In genomic region chr2:62705007-62705829, GRCh38 we compare ENCODE assay signal across 8 cellular contexts. TPM values are rescaled to one million over a fixed set of nuclear protein-coding genes. Genes with fewer than 3 reads are reported as not detected.
DNase-seq lines count a peak whose midpoint lies in the region; ATAC-seq, FAIRE-seq and TF ChIP-seq lines count a peak whose summit lies in the region.

Gene EHBP1, plus strand, starts transcription at chr2:62705713. Its CDS starts 1,479 bp downstream, at chr2:62707192.

- H3K36me3 ChIP-seq in NT2/D1 (ENCODE audit: insufficient read depth, insufficient read length, low read length) (peaks cover 23% of the 10 kb centered on the region), H1 (ENCODE audit: control insufficient read depth in 2 of 4, insufficient read depth in 4 of 4, low read length in 3 of 4) (peaks cover 0 to 15% (median 2%) of the 10 kb centered on the region in 4 experiments; a peak in 2 of 8 replicates)

- H4K20me1 ChIP-seq in H1 (replicated peaks in 1 of 2; ENCODE audit: control insufficient read depth in 1 of 2, insufficient read depth in 2 of 2, low read length in 2 of 2) = no peaks in the 10 kb centered on the region

- H3K4me1 ChIP-seq in NT2/D1 (ENCODE audit: insufficient read depth, insufficient read length) (no peaks in the 10 kb centered on the region), H1 (replicated peaks in 1 of 4; ENCODE audit: control insufficient read depth in 3 of 4, insufficient read depth in 4 of 4, low read length in 3 of 4) (peaks cover 4 to 12% (median 7%) of the 10 kb centered on the region in 4 experiments; a peak in 6 of 7 replicates)

- H2BK15ac ChIP-seq in H1 (ENCODE audit: low read length) = no peak within 1 kb of the TSS

- peaks cover 5% of the 10 kb centered on the region for H3K27me3 Mint-ChIP-seq in activated CD8-positive, alpha-beta memory T cell treated with anti-CD3 and anti-CD28 coated beads, Interleukin-2, amount 10 ng/mL, durations not matched to agents 7 days and 5 days
- no peaks in the 10 kb centered on the region for H3K27me3 Mint-ChIP-seq in memory B cell

- CTCF ChIA-PET in activated CD8-positive, alpha-beta memory T cell treated with anti-CD3 and anti-CD28 coated beads, Interleukin-2, amount 10 ng/mL, durations not matched to agents 7 days and 5 days (lab: Charles Lee) = interaction anchor here (1.5 kb wide), 1 partner anchor 248 kb away, joined by 3 read pairs; no protein-coding TSS in a partner anchor
- CTCF ChIA-PET in H1 (lab: Charles Lee; ENCODE audit: partially characterized antibody) = interaction anchor here (0.6 to 1.8 kb wide), 5 partner anchors 22 to 976 kb away, joined by 3 to 10 read pairs (median 3); no protein-coding TSS in a partner anchor

- no peak for TF ChIP-seq CTCF in H1 (IDR thresholded peaks at IDR 0.05; ENCODE audit: control extremely low read depth in 1 of 3, insufficient read depth in 1 of 3, low read depth in 1 of 3, low read length in 3 of 3)

- H3K4me1 Mint-ChIP-seq in activated CD8-positive, alpha-beta memory T cell treated with anti-CD3 and anti-CD28 coated beads, Interleukin-2, amount 10 ng/mL, durations not matched to agents 7 days and 5 days = peaks cover 29% of the 10 kb centered on the region
- peaks cover 29% of the 10 kb centered on the region for H3K4me1 Mint-ChIP-seq in memory B cell

- no peaks in the 10 kb centered on the region for H3K27me3 ChIP-seq in NT2/D1 (ENCODE audit: insufficient read depth, insufficient read length)
- no peaks in the 10 kb centered on the region for H3K27me3 ChIP-seq in H1 (replicated peaks in 1 of 4; ENCODE audit: control insufficient read depth in 3 of 4, extremely low read depth in 1 of 4, insufficient read depth in 3 of 4, low read length in 3 of 4)

- no peaks in the 10 kb centered on the region; the same call in 1 of the 2 replicates for H3K79me1 ChIP-seq in H1 (ENCODE audit: low read depth, low read length)

- peak in 1 of 2 experiments; percentile 84; a peak in 2 of 3 replicates for TF ChIP-seq POLR2A in H1 (IDR thresholded peaks at IDR 0.05; ENCODE audit: control extremely low read depth in 1 of 2, low read depth in 2 of 2, low read length in 2 of 2)

- H2BK5ac ChIP-seq in H1 (ENCODE audit: low read depth, low read length) = peak within 1 kb of the TSS; percentile 50; the same call in 1 of the 2 replicates

- H2BK12ac ChIP-seq in H1 (ENCODE audit: low read depth, low read length) = no peak within 1 kb of the TSS

- peak within 1 kb of the TSS; percentile 47; the same call in 1 of the 2 replicates for H2AFZ ChIP-seq in H1 (ENCODE audit: low read length)

- no peak within 1 kb of the TSS for H3K27ac ChIP-seq in H1 (ENCODE audit: low read depth, low read length)

- ATAC-seq in GM21381 (IDR thresholded peaks at IDR 0.05; ENCODE audit: unreplicated experiment) (peak; percentile 94), memory B cell (ENCODE audit: low read depth) (peak; percentile 94)
- peak; percentile 94 for ATAC-seq in activated CD8-positive, alpha-beta memory T cell treated with anti-CD3 and anti-CD28 coated beads, Interleukin-2, amount 10 ng/mL, durations not matched to agents 7 days and 5 days

- no peak for TF ChIP-seq EP300 in H1 (IDR thresholded peaks at IDR 0.05; ENCODE audit: borderline replicate concordance in 1 of 2, low read depth in 2 of 2, low read length in 2 of 2)

- H4K8ac ChIP-seq in H1 (ENCODE audit: extremely low read depth, insufficient read depth, low read length) = peak within 1 kb of the TSS; percentile 95

- no peak; a peak in 1 of 4 replicates for TF ChIP-seq RAD21 in H1 (IDR thresholded peaks at IDR 0.05 in 1 of 2, conservative IDR thresholded peaks at IDR 0.05 in 1 of 2; ENCODE audit: low read depth in 2 of 2, low read length in 2 of 2)

- H3K4me3 Mint-ChIP-seq in activated CD8-positive, alpha-beta memory T cell treated with anti-CD3 and anti-CD28 coated beads, Interleukin-2, amount 10 ng/mL, durations not matched to agents 7 days and 5 days = peak within 1 kb of the TSS; percentile 83
- peak within 1 kb of the TSS; percentile 93 for H3K4me3 Mint-ChIP-seq in memory B cell

- H3K23ac ChIP-seq in H1 (ENCODE audit: insufficient read length) = no peak within 1 kb of the TSS

- peaks cover 12% of the 10 kb centered on the region for H3K23me2 ChIP-seq in H1 (ENCODE audit: low read depth, low read length)

- H3K14ac ChIP-seq in H1 (ENCODE audit: insufficient read length) = no peak within 1 kb of the TSS

- peaks cover 6% of the 10 kb centered on the region for H3K9me3 Mint-ChIP-seq in activated CD8-positive, alpha-beta memory T cell treated with anti-CD3 and anti-CD28 coated beads, Interleukin-2, amount 10 ng/mL, durations not matched to agents 7 days and 5 days (ENCODE audit: low read depth)
- H3K9me3 Mint-ChIP-seq in memory B cell = no peaks in the 10 kb centered on the region

- peak within 1 kb of the TSS; percentile 69 to 87 for H3K4me2 ChIP-seq in H1 (ENCODE audit: insufficient read depth in 1 of 2, low read depth in 2 of 2, low read length in 2 of 2)

- H3K36me3 Mint-ChIP-seq in activated CD8-positive, alpha-beta memory T cell treated with anti-CD3 and anti-CD28 coated beads, Interleukin-2, amount 10 ng/mL, durations not matched to agents 7 days and 5 days = peaks cover 19% of the 10 kb centered on the region
- H3K36me3 Mint-ChIP-seq in memory B cell = peaks cover 9% of the 10 kb centered on the region

- H4K91ac ChIP-seq in H1 (replicated peaks; ENCODE audit: insufficient read length, low read length) = no peak within 1 kb of the TSS

- FAIRE-seq in H1 (lab: Jason Lieb, UNC) = peak; percentile 94

- peak within 1 kb of the TSS; percentile 71; the same call in 1 of the 2 replicates for H3K18ac ChIP-seq in H1 (ENCODE audit: extremely low read depth, low read length)

- H3K9ac ChIP-seq in NT2/D1 (ENCODE audit: insufficient read length, low read depth) = peak within 1 kb of the TSS; percentile 85
- H3K9ac ChIP-seq in H1 (replicated peaks in 1 of 4; ENCODE audit: extremely low read depth in 1 of 4, low read depth in 3 of 4, low read length in 3 of 4) = peak within 1 kb of the TSS; percentile 26 to 72 (median 40)

- H3K4ac ChIP-seq in H1 (replicated peaks; ENCODE audit: insufficient read length, low read depth, low read length) = no peak within 1 kb of the TSS

- H3K4me3 ChIP-seq in NT2/D1 (ENCODE audit: insufficient read length, low read depth) = peak within 1 kb of the TSS; percentile 71
- H3K4me3 ChIP-seq in H1 (ENCODE audit: extremely low read depth in 1 of 4, insufficient read depth in 2 of 4, low read depth in 3 of 4, low read length in 4 of 4) = peak within 1 kb of the TSS; percentile 72 to 91 (median 80)

- no peak within 1 kb of the TSS for H2BK120ac ChIP-seq in H1 (replicated peaks; ENCODE audit: low read depth, low read length)

- H2AK5ac ChIP-seq in H1 (ENCODE audit: low read depth, low read length) = no peak within 1 kb of the TSS

- POLR2A ChIA-PET in H1 (lab: Charles Lee; ENCODE audit: partially characterized antibody) = interaction anchor here (0.6 to 2.6 kb wide), 7 partner anchors 9 to 334 kb away, joined by 3 to 7 read pairs (median 3); partner anchors contain the start of gene TMEM17

- H3K79me2 ChIP-seq in H1 (ENCODE audit: control insufficient read depth in 1 of 2, insufficient read depth in 2 of 2, low read length in 2 of 2) = peaks cover 13 to 40% of the 10 kb centered on the region in 2 experiments

- H2BK20ac ChIP-seq in H1 (ENCODE audit: low read length) = no peak within 1 kb of the TSS

- peak within 1 kb of the TSS; percentile 27 for H3K56ac ChIP-seq in H1 (replicated peaks; ENCODE audit: insufficient read length, low read depth, low read length)

- H3K9me3 ChIP-seq in NT2/D1 (ENCODE audit: insufficient read depth, low read length) (peaks cover 15% of the 10 kb centered on the region), H1 (ENCODE audit: insufficient read depth in 2 of 2, low read depth in 1 of 2, low read length in 1 of 2) (no peaks in the 10 kb centered on the region)

- peak within 1 kb of the TSS; percentile 80 for H3K27ac Mint-ChIP-seq in activated CD8-positive, alpha-beta memory T cell treated with anti-CD3 and anti-CD28 coated beads, Interleukin-2, amount 10 ng/mL, durations not matched to agents 7 days and 5 days
- H3K27ac Mint-ChIP-seq in memory B cell = peak within 1 kb of the TSS; percentile 87

- peak; percentile 99 for DNase-seq in COR-L47 (lab: John Stamatoyannopoulos, UW)
- DNase-seq in HUDEP-2 (lab: John Stamatoyannopoulos, UW; ENCODE audit: unreplicated experiment in 76 of 76) = peak; percentile 39 to 100 (median 98)
- peak; percentile 98 for DNase-seq in NT2/D1 (ENCODE audit: low read depth, low spot score)
- DNase-seq in activated CD8-positive, alpha-beta memory T cell treated with anti-CD3 and anti-CD28 coated beads, Interleukin-2, amount 10 ng/mL, durations not matched to agents 7 days and 5 days = peak; percentile 98
- DNase-seq in H1 (ENCODE audit: low read depth in 1 of 2, low spot score in 2 of 2) = peak; percentile 97 to 99
- peak; percentile 97 for DNase-seq in memory B cell (ENCODE audit: low spot score in 2 of 2)
- peak; percentile 91 for DNase-seq in stimulated activated CD8-positive, alpha-beta memory T cell treated with anti-CD3 and anti-CD28 coated beads, Interleukin-12 subunit alpha, Interleukin-12 subunit beta, amount 100 ng/mL, for 24 hours (ENCODE audit: extremely low read depth)

- peak within 1 kb of the TSS; percentile 67 for H4K5ac ChIP-seq in H1 (ENCODE audit: insufficient read length, low read depth, low read length)

- 1% methylated on average over 34 of the region's 45 CpGs; no CpG with 5 or more reads in 1 of the 2 experiments for WGBS in H1 (ENCODE audit: extremely low coverage in 1 of 2, insufficient coverage in 1 of 2, insufficient read length in 1 of 2, insufficient replicate concordance in 2 of 2, low coverage in 1 of 2, low lambda C conversion rate in 2 of 2, missing lambda C conversion rate in 1 of 2), 2 experiments

TF ChIP-seq in H1, 55 proteins besides CTCF, POLR2A, EP300 and RAD21 (continues in another document):
- TF ChIP-seq YY1 (IDR thresholded peaks at IDR 0.05; ENCODE audit: low read depth, low read length) (peak; percentile 53; the same call in 1 of the 2 replicates), CHD2 (IDR thresholded peaks at IDR 0.05; ENCODE audit: low read length) (peak; percentile 93), RBBP5 (IDR thresholded peaks at IDR 0.05; ENCODE audit: borderline replicate concordance, low read depth, low read length) (no peak), TEAD4 (IDR thresholded peaks at IDR 0.05; ENCODE audit: low read depth, low read length) (peak; percentile 81)

RNA-seq across cellular contexts. Expression of gene EHBP1, which starts in this region (rescaled TPM):
- 10 to 100 TPM; 22.7 to 29.5 TPM for total RNA-seq in activated CD8-positive, alpha-beta memory T cell treated with anti-CD3 and anti-CD28 coated beads, Interleukin-2, amount 10 ng/mL, durations not matched to agents 7 days and 5 days
- total RNA-seq in H1 (2021; fragmentation: NEBNext Ultra II Directional; extraction: Animal tissue kit (Norgen Biotek cat#: 25700)) = 59.6 and 64.1 TPM in 2 replicates
- polyA plus RNA-seq in H1 (2011; rRNA removed) = 8.1 and 12.0 TPM in 2 replicates
- polyA plus RNA-seq in H1 (2011; cell fraction: cytosol; rRNA removed) = 21.4 TPM
- polyA plus RNA-seq in H1 (2011; cell fraction: nucleus; rRNA removed) = 13.8 TPM
- 30.3 to 55.8 TPM (median 42.8 TPM) in 4 replicates for polyA plus RNA-seq in H1 (2012, experiment 1 of 2)
- polyA plus RNA-seq in H1 (2012, experiment 2 of 2) = 1.7 TPM
- 29.8 TPM for polyA plus RNA-seq in H1 (2013, experiment 1 of 2)
- 32.9 TPM for polyA plus RNA-seq in H1 (2013, experiment 2 of 2)
- polyA minus RNA-seq in H1 (2011; rRNA and poly(A)+ RNA removed) = 56.5 and 72.8 TPM in 2 replicates
- polyA minus RNA-seq in H1 (2011; cell fraction: cytosol; rRNA and poly(A)+ RNA removed) = 34.4 TPM
- polyA minus RNA-seq in H1 (2011; cell fraction: nucleus; rRNA and poly(A)+ RNA removed) = 123 TPM
